19 cellular contexts compared by ENCODE assay signal in genomic region chr17:13372432-13372831, GRCh38.
"Had no signal": no experiment of that assay in that cellular context is flagged by ENCODE, and none has a peak within 500 bp of the region (broad histone marks: within the 10 kb centered on the region; RNA-seq: fewer than 3 reads in every experiment).

No MANE protein-coding gene starts in this region.

- H3K27ac ChIP-seq: KMS-11, RWPE1 had no signal

- ATAC-seq: K562, SK-N-SH treated with all-trans-retinoic acid at 6 μM for 48 hours had no signal

- H3K4me3 ChIP-seq: K562 had no signal

- DNase-seq: Kasumi-1, MM.1S, NCI-H1092 treated with DMSO at 0.1 percent for 48 hours, NCI-H1436, NCI-H187, NCI-H2029, NCI-H2081 treated with DMSO at 0.1 percent for 48 hours, NCI-H2171, NCI-H226, NCI-H446, NCI-H510A, NCI-H524 treated with DMSO at 0.1 percent for 48 hours, NCI-H69, NCI-H774, SIG-M5 had no signal
